Comparison of ENCODE assay signal across 14 cellular contexts in genomic region chr1:103783944-103784377, GRCh38. TPM values are rescaled to one million over a fixed set of nuclear protein-coding genes. Genes with fewer than 3 reads are reported as not detected.
DNase-seq lines count a peak whose midpoint lies in the region; ATAC-seq and TF ChIP-seq lines count a peak whose summit lies in the region.
"Had no signal": no experiment of that assay in that cellular context is flagged by ENCODE, and none has a peak within 500 bp of the region (broad histone marks: within the 10 kb centered on the region; RNA-seq: fewer than 3 reads in every experiment).

No MANE protein-coding gene starts in this region.

- intact Hi-C loops in activated B cell treated with CpG ODN at 0.5 μM for 24 hours (cut with micrococcal nuclease) = no loop called here

- no peak overlapping the region for H3K9ac ChIP-seq in mesenchymal stem cell (ENCODE audit: low read length)

- H4K91ac ChIP-seq in mesenchymal stem cell (ENCODE audit: low read length) = no peak overlapping the region

- H2BK5ac ChIP-seq in mesenchymal stem cell (ENCODE audit: low read depth, low read length, poor library complexity, severe bottlenecking) = no peak overlapping the region

- ATAC-seq in GM19025 (IDR thresholded peaks at IDR 0.05; ENCODE audit: low read depth, unreplicated experiment) (peak; percentile 64), GM21825 (IDR thresholded peaks at IDR 0.05; ENCODE audit: unreplicated experiment) (peak; percentile 68), HG03196 (IDR thresholded peaks at IDR 0.05; ENCODE audit: unreplicated experiment) (peak; percentile 54), activated B cell treated with CpG ODN at 0.5 μM for 24 hours (ENCODE audit: low read depth) (peak; percentile 34)
- ATAC-seq: right lobe of liver had no signal

- H3K79me1 ChIP-seq in mesenchymal stem cell (replicated peaks; ENCODE audit: low read length, poor library complexity, severe bottlenecking) = no peaks in the 10 kb centered on the region

- WGBS in mesenchymal stem cell = 58% methylated on average over 2 of the region's 4 CpGs

- H2AFZ ChIP-seq in mesenchymal stem cell (ENCODE audit: low read depth, low read length) = no peak overlapping the region

- no peaks in the 10 kb centered on the region for H3K9me3 ChIP-seq in mesenchymal stem cell (ENCODE audit: control insufficient read depth, low read length)
- H3K9me3 ChIP-seq: right lobe of liver, vagina had no signal

- no peak overlapping the region for H3K27ac ChIP-seq in mesenchymal stem cell (ENCODE audit: low read length, poor library complexity, severe bottlenecking)
- H3K27ac ChIP-seq: right lobe of liver, vagina had no signal

- H3K4me3 Mint-ChIP-seq in activated B cell treated with CpG ODN at 0.5 μM for 24 hours = no peak overlapping the region
- H3K4me3 Mint-ChIP-seq: CD4-positive, alpha-beta memory T cell had no signal

- H3K18ac ChIP-seq in mesenchymal stem cell (ENCODE audit: low read depth in 1 of 2, low read length in 2 of 2) = no peak overlapping the region

- H3K4ac ChIP-seq in mesenchymal stem cell (ENCODE audit: low read depth in 1 of 2, low read length in 2 of 2) = no peak overlapping the region

- H4K8ac ChIP-seq in mesenchymal stem cell (ENCODE audit: low read length) = no peak overlapping the region

- TF ChIP-seq CTCF in activated B cell treated with CpG ODN at 0.5 μM for 24 hours (IDR thresholded peaks at IDR 0.05) = no peak

- no peaks in the 10 kb centered on the region for H3K36me3 ChIP-seq in mesenchymal stem cell (ENCODE audit: control insufficient read depth in 1 of 2, insufficient read depth in 2 of 2, low read depth in 1 of 2, low read length in 2 of 2)
- H3K36me3 ChIP-seq: right lobe of liver, vagina had no signal

- H3K27me3 Mint-ChIP-seq in activated B cell treated with CpG ODN at 0.5 μM for 24 hours = no peaks in the 10 kb centered on the region
- H3K27me3 Mint-ChIP-seq: CD4-positive, alpha-beta memory T cell had no signal

- H3K4me1 ChIP-seq in mesenchymal stem cell (ENCODE audit: control insufficient read depth, insufficient read depth, low read depth, low read length) = no peaks in the 10 kb centered on the region
- H3K4me1 ChIP-seq: right lobe of liver, vagina had no signal

- peaks cover 10% of the 10 kb centered on the region for H3K4me1 Mint-ChIP-seq in activated B cell treated with CpG ODN at 0.5 μM for 24 hours
- H3K4me1 Mint-ChIP-seq: CD4-positive, alpha-beta memory T cell had no signal

- H2BK15ac ChIP-seq in mesenchymal stem cell (ENCODE audit: low read depth, poor library complexity, severe bottlenecking) = no peak overlapping the region

- DNase-seq in activated B cell treated with CpG ODN at 0.5 μM for 24 hours = no peak
- DNase-seq in stimulated activated CD4-positive, alpha-beta T cell treated with anti-CD3 and anti-CD28 coated beads, Interleukin-15, amount 100 ng/mL, for 24 hours = no peak
- no peak for DNase-seq in A172 (ENCODE audit: low spot score)
- no peak for DNase-seq in medulla oblongata (ENCODE audit: extremely low spot score)
- DNase-seq in mesenchymal stem cell = no peak
- DNase-seq: right lobe of liver had no signal

- H2BK12ac ChIP-seq in mesenchymal stem cell (ENCODE audit: low read length in 2 of 2) = no peak overlapping the region

- H3K14ac ChIP-seq in mesenchymal stem cell (ENCODE audit: low read length in 2 of 2) = no peak overlapping the region

- H3K27ac Mint-ChIP-seq in activated B cell treated with CpG ODN at 0.5 μM for 24 hours = no peak overlapping the region
- H3K27ac Mint-ChIP-seq: CD4-positive, alpha-beta memory T cell had no signal

- H2BK120ac ChIP-seq in mesenchymal stem cell (ENCODE audit: low read depth, low read length) = no peak overlapping the region

- H3K9me3 Mint-ChIP-seq in activated B cell treated with CpG ODN at 0.5 μM for 24 hours = no peaks in the 10 kb centered on the region
- H3K9me3 Mint-ChIP-seq: CD4-positive, alpha-beta memory T cell had no signal

- no peak overlapping the region for H3K23ac ChIP-seq in mesenchymal stem cell (ENCODE audit: low read length in 2 of 2)

- CTCF ChIA-PET in activated B cell treated with CpG ODN at 0.5 μM for 24 hours (lab: Charles Lee) = no interaction called here

- H2AK5ac ChIP-seq in mesenchymal stem cell (ENCODE audit: low read length, severe bottlenecking) = no peak overlapping the region

- no peak overlapping the region for H3K4me2 ChIP-seq in mesenchymal stem cell (ENCODE audit: low read length, poor library complexity, severe bottlenecking)

- H3K36me3 Mint-ChIP-seq in activated B cell treated with CpG ODN at 0.5 μM for 24 hours (ENCODE audit: low read depth) = no peaks in the 10 kb centered on the region
- H3K36me3 Mint-ChIP-seq: CD4-positive, alpha-beta memory T cell had no signal

- no peaks in the 10 kb centered on the region for H3K27me3 ChIP-seq in mesenchymal stem cell (ENCODE audit: control insufficient read depth in 1 of 2, insufficient read depth in 1 of 2, low read length in 2 of 2)
- H3K27me3 ChIP-seq: right lobe of liver, vagina had no signal

- POLR2A ChIA-PET in activated B cell treated with CpG ODN at 0.5 μM for 24 hours (lab: Charles Lee) = no interaction called here

- no peak overlapping the region for H3K4me3 ChIP-seq in mesenchymal stem cell (ENCODE audit: insufficient read depth in 1 of 2, low read depth in 1 of 2, low read length in 2 of 2)
- H3K4me3 ChIP-seq: right lobe of liver, vagina had no signal

RNA-seq across cellular contexts. Expression of gene AMY1C, which starts 34.3 kb away (rescaled TPM):
- not detected in 2 replicates for total RNA-seq in activated B cell treated with CpG ODN at 0.5 μM for 24 hours
- total RNA-seq in A172 (2014; rRNA removed; shearing (Covaris generic)) = not detected in 2 replicates
- polyA plus RNA-seq in mesenchymal stem cell (2013, experiment 1 of 2) = not detected
- not detected for polyA plus RNA-seq in mesenchymal stem cell (2013, experiment 2 of 2)
- total RNA-seq: activated CD8-positive, alpha-beta memory T cell treated with anti-CD3 and anti-CD28 coated beads for 36 hours; CD4-positive, alpha-beta memory T cell; dermis microvascular lymphatic vessel endothelial cell; H1; right lobe of liver; vagina had no signal
- polyA plus RNA-seq: CD4-positive, alpha-beta memory T cell; H1 had no signal
